Comparison of ENCODE assay signal across 8 cellular contexts in the genomic region with DNA sequence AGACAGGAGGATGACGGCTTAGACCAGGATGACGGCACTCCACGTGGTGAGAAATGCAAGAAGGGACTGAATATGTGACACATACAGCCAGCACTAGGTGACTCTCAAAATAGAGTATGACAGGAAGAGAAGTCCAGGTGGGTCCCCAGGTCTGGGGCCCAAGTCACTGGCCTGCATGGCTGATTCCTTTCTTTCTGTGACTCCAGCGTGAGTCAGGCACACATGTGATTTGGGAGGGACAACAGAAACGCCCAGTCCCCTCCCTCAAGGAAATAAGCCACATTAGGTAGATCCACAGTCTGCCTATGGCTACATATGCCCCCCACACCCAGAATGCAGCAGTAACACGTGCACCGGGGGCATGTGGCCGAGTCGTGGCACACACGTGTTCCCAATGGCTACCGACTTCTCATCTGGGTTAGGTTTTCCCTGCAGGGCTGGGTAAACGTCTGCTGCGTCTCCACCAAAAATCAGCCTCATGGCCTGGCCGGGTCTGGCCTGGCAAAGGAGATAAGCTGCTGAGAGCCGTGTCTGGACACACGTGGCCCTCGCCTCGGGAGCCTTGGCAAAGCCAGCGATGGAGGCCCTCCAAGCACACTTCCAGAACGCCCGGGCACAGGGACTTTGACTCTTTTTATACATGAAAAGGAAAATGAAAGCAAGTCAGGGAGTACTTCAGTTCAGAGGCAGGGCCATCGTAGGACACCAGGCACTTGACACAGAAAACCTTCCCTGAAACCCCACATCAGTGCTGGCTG. TPM values are rescaled to one million over a fixed set of nuclear protein-coding genes. Genes with fewer than 3 reads are reported as not detected.
DNase-seq lines count a peak whose midpoint lies in the region; ATAC-seq lines count a peak whose summit lies in the region.

No MANE protein-coding gene starts in this region.

- peak; percentile 21 for DNase-seq in AG08395 (ENCODE audit: low spot score)
- DNase-seq in left colon: peak; percentile 60 to 64
- no peak for DNase-seq in glomerular visceral epithelial cell (ENCODE audit: extremely low spot score)
- DNase-seq in naive thymus-derived CD8-positive, alpha-beta T cell: no peak
- no peak for DNase-seq in stimulated activated CD8-positive, alpha-beta memory T cell treated with anti-CD3 and anti-CD28 coated beads, Interleukin-4, amount 100 ng/mL, for 48 hours

- peak overlapping the region; percentile 53 for H3K4me3 Mint-ChIP-seq in T-helper 1 cell treated with Interleukin-12 subunit alpha and Interleukin-12 subunit beta and Interleukin-4 antibody, amounts not matched to agents 30 μg/mL and 1 μg/mL, for 36 hours
- peak overlapping the region in 5 of 10 donors; percentile 26 to 76 (median 36) for H3K4me3 Mint-ChIP-seq in naive thymus-derived CD8-positive, alpha-beta T cell

- no peaks in the 10 kb centered on the region for H3K9me3 Mint-ChIP-seq in T-helper 1 cell treated with Interleukin-12 subunit alpha and Interleukin-12 subunit beta and Interleukin-4 antibody, amounts not matched to agents 30 μg/mL and 1 μg/mL, for 36 hours
- H3K9me3 Mint-ChIP-seq in naive thymus-derived CD8-positive, alpha-beta T cell: no peaks in the 10 kb centered on the region

- intact Hi-C loops in left colon (cut with DNase I, micrococcal nuclease): no loop called here

- H3K27ac Mint-ChIP-seq in T-helper 1 cell treated with Interleukin-12 subunit alpha and Interleukin-12 subunit beta and Interleukin-4 antibody, amounts not matched to agents 30 μg/mL and 1 μg/mL, for 36 hours: peak overlapping the region; percentile 71
- peak overlapping the region in 4 of 10 donors; percentile 28 to 66 (median 56) for H3K27ac Mint-ChIP-seq in naive thymus-derived CD8-positive, alpha-beta T cell

- POLR2A ChIA-PET in naive thymus-derived CD8-positive, alpha-beta T cell (lab: Charles Lee): no interaction called here

- peak; percentile 47 for ATAC-seq in GM21390 (IDR thresholded peaks at IDR 0.05; ENCODE audit: unreplicated experiment)
- ATAC-seq in left colon: peak; percentile 97
- no peak for ATAC-seq in HG03442 (IDR thresholded peaks at IDR 0.05; ENCODE audit: unreplicated experiment)
- no peak for ATAC-seq in naive thymus-derived CD8-positive, alpha-beta T cell

- peaks cover 23% of the 10 kb centered on the region for H3K36me3 Mint-ChIP-seq in T-helper 1 cell treated with Interleukin-12 subunit alpha and Interleukin-12 subunit beta and Interleukin-4 antibody, amounts not matched to agents 30 μg/mL and 1 μg/mL, for 36 hours (ENCODE audit: low read depth)
- H3K36me3 Mint-ChIP-seq in naive thymus-derived CD8-positive, alpha-beta T cell: peaks cover 4 to 39% (median 14%) of the 10 kb centered on the region in 3 donors

- no peaks in the 10 kb centered on the region for H3K27me3 Mint-ChIP-seq in T-helper 1 cell treated with Interleukin-12 subunit alpha and Interleukin-12 subunit beta and Interleukin-4 antibody, amounts not matched to agents 30 μg/mL and 1 μg/mL, for 36 hours (ENCODE audit: low read depth)
- peaks cover 0 to 1% (median 0%) of the 10 kb centered on the region in 5 donors for H3K27me3 Mint-ChIP-seq in naive thymus-derived CD8-positive, alpha-beta T cell

- H3K4me1 Mint-ChIP-seq in T-helper 1 cell treated with Interleukin-12 subunit alpha and Interleukin-12 subunit beta and Interleukin-4 antibody, amounts not matched to agents 30 μg/mL and 1 μg/mL, for 36 hours (ENCODE audit: low read depth): peaks cover 41% of the 10 kb centered on the region
- peaks cover 29 to 58% (median 50%) of the 10 kb centered on the region in 4 donors for H3K4me1 Mint-ChIP-seq in naive thymus-derived CD8-positive, alpha-beta T cell

RNA-seq across cellular contexts. Expression of a gene that starts 19.3 kb away (rescaled TPM):
- total RNA-seq in left colon: 100 to 1,000 TPM; 106 to 110 TPM
- total RNA-seq in naive thymus-derived CD8-positive, alpha-beta T cell: 10 to 100 TPM; 52.7 to 57.2 TPM
- 10 to 100 TPM; 19.2 to 35.1 (median 30.4) TPM for polyA plus RNA-seq in naive thymus-derived CD8-positive, alpha-beta T cell

Comparison
In these comparisons a context has a peak if more than half of its experiments do, and no peak if none do; other contexts are left out.
1. DNase-seq: peak in AG08395 (single experiment) and left colon (2 of 2); none in glomerular visceral epithelial cell (single experiment), naive thymus-derived CD8-positive, alpha-beta T cell (0 of 10) and stimulated activated CD8-positive, alpha-beta memory T cell treated with anti-CD3 and anti-CD28 coated beads, Interleukin-4, amount 100 ng/mL, for 48 hours (single experiment).
2. ATAC-seq: peak in GM21390 (single experiment) and left colon (single experiment); none in HG03442 (single experiment) and naive thymus-derived CD8-positive, alpha-beta T cell (0 of 2).